ENCODE assay signal across 8 cellular contexts in genomic region chr6:109073344-109074235, GRCh38. TPM values are rescaled to one million over a fixed set of nuclear protein-coding genes. Genes with fewer than 3 reads are reported as not detected.
DNase-seq lines count a peak whose midpoint lies in the region; ATAC-seq, FAIRE-seq and TF ChIP-seq lines count a peak whose summit lies in the region.

No MANE protein-coding gene starts in this region.

- H3K9me3 Mint-ChIP-seq in naive thymus-derived CD8-positive, alpha-beta T cell, result no peaks in the 10 kb centered on the region

- POLR2A ChIA-PET in naive thymus-derived CD8-positive, alpha-beta T cell (lab: Charles Lee), result interaction anchor here (0.6 to 5.8 kb wide), 8 partner anchors 21 to 537 kb away, joined by 4 to 54 read pairs (median 10); partner anchors contain the start of genes ARMC2, CEP57L1 and SESN1

- peaks cover 10 to 41% (median 25%) of the 10 kb centered on the region in 4 donors for H3K4me1 Mint-ChIP-seq in naive thymus-derived CD8-positive, alpha-beta T cell

- no peaks in the 10 kb centered on the region for H3K27me3 Mint-ChIP-seq in naive thymus-derived CD8-positive, alpha-beta T cell

- H3K4me1 ChIP-seq in BE2C, result peaks cover 3% of the 10 kb centered on the region; the same call in 1 of the 2 replicates

- H3K4me3 ChIP-seq in BE2C (ENCODE audit: low read depth, low read length), result no peak overlapping the region

- peak; percentile 60 for DNase-seq in BE2C
- DNase-seq in GM19239 (ENCODE audit: insufficient read length, low spot score), result no peak
- peak; percentile 24 for DNase-seq in NCI-H226
- peak; percentile 28 to 72 for DNase-seq in activated CD4-positive, alpha-beta T cell treated with anti-CD3 and anti-CD28 coated beads for 4 hours
- peak; percentile 75 to 84 for DNase-seq in erythroblast (lab: John Stamatoyannopoulos, UW)
- DNase-seq in naive thymus-derived CD8-positive, alpha-beta T cell, result peak in 9 of 10 donors; percentile 27 to 77 (median 65)

- peak overlapping the region in 6 of 10 donors; percentile 1 to 28 (median 2) for H3K4me3 Mint-ChIP-seq in naive thymus-derived CD8-positive, alpha-beta T cell

- TF ChIP-seq CTCF in BE2C (IDR thresholded peaks at IDR 0.05; ENCODE audit: low read depth, low read length), result peak; percentile 67

- ATAC-seq in naive thymus-derived CD8-positive, alpha-beta T cell, result peak; percentile 63 to 73
- ATAC-seq in HG03439 (IDR thresholded peaks at IDR 0.05; ENCODE audit: unreplicated experiment) (no peak), GM18502 (IDR thresholded peaks at IDR 0.05; ENCODE audit: poor library complexity, unreplicated experiment) (no peak)

- no peaks in the 10 kb centered on the region for H3K27me3 ChIP-seq in BE2C

- TF ChIP-seq POLR2A in erythroblast (IDR thresholded peaks at IDR 0.05; ENCODE audit: low read length), result no peak

- no peaks in the 10 kb centered on the region for H3K36me3 ChIP-seq in BE2C

- H3K27ac Mint-ChIP-seq in naive thymus-derived CD8-positive, alpha-beta T cell, result peak overlapping the region in 3 of 10 donors; percentile 7 to 53 (median 9)

- no peaks in the 10 kb centered on the region for H3K9me3 ChIP-seq in BE2C

- H3K36me3 Mint-ChIP-seq in naive thymus-derived CD8-positive, alpha-beta T cell, result no peaks in the 10 kb centered on the region

- peak; percentile 98 for FAIRE-seq in GM19239 (lab: Jason Lieb, UNC)

RNA-seq across cellular contexts. Expression of gene SESN1, which starts 21.1 kb away (rescaled TPM):
- polyA plus RNA-seq in BE2C (2012; ENCODE audit: insufficient read depth, insufficient read length, low read depth), result 2.9 TPM
- 10 to 100 TPM; 35.0 to 38.3 TPM for total RNA-seq in naive thymus-derived CD8-positive, alpha-beta T cell
- polyA plus RNA-seq in naive thymus-derived CD8-positive, alpha-beta T cell, result 10 to 100 TPM in 2 of 3 donors, 1 to 10 TPM in 1; 10.0 to 21.4 (median 19.4) TPM

RNA-seq across cellular contexts. Expression of gene CEP57L1, which starts 21.7 kb away (rescaled TPM):
- 6.7 TPM for polyA plus RNA-seq in BE2C (2012; ENCODE audit: insufficient read depth, insufficient read length, low read depth)
- 1 to 10 TPM; 7.0 to 8.3 TPM for total RNA-seq in naive thymus-derived CD8-positive, alpha-beta T cell
- polyA plus RNA-seq in naive thymus-derived CD8-positive, alpha-beta T cell, result 1 to 10 TPM; 5.4 to 9.5 (median 6.2) TPM

Comparison
In these comparisons a context has a peak if more than half of its experiments do, and no peak if none do; other contexts are left out.
1. ATAC-seq: peak in naive thymus-derived CD8-positive, alpha-beta T cell (2 of 2); none in HG03439 (single experiment) and GM18502 (single experiment).